ENCODE assay signal across 8 cellular contexts in genomic region chr5:139648205-139649081, GRCh38. TPM values are rescaled to one million over a fixed set of nuclear protein-coding genes. Genes with fewer than 3 reads are reported as not detected.
DNase-seq lines count a peak whose midpoint lies in the region; ATAC-seq and TF ChIP-seq lines count a peak whose summit lies in the region.

Gene CXXC5 (plus strand): TSS chr5:139648349. CDS start chr5:139680524, 32,175 bp downstream.

- CTCF ChIA-PET in CD4-positive, alpha-beta T cell (lab: Charles Lee), result interaction anchor here (0.6 to 5.1 kb wide), 4 partner anchors 11 to 184 kb away, joined by 3 to 22 read pairs (median 3); no protein-coding TSS in a partner anchor

- peaks cover 65% of the 10 kb centered on the region for H3K27me3 ChIP-seq in CD4-positive, alpha-beta T cell (ENCODE audit: control insufficient read depth, insufficient read depth, low read length)
- no peaks in the 10 kb centered on the region for H3K27me3 ChIP-seq in hepatocyte
- no peaks in the 10 kb centered on the region for H3K27me3 ChIP-seq in psoas muscle (ENCODE audit: insufficient read depth in 3 of 3, low read length in 2 of 3)

- peaks cover 45% of the 10 kb centered on the region for H3K79me2 ChIP-seq in hepatocyte

- DNase-seq in CD4-positive, alpha-beta T cell, result peak in 6 of 10 experiments; percentile 17 to 50 (median 35)
- DNase-seq in LHCN-M2 (ENCODE audit: low read depth) (peak; percentile 84), SK-N-DZ (ENCODE audit: low spot score) (peak; percentile 82), astrocyte of the spinal cord (ENCODE audit: low read depth, low spot score) (peak; percentile 92), hepatocyte (ENCODE audit: low spot score) (peak; percentile 93), psoas muscle (peak; percentile 91 to 94)

- no peak for TF ChIP-seq CTCF in CD4-positive, alpha-beta T cell (IDR thresholded peaks at IDR 0.05)
- TF ChIP-seq CTCF in astrocyte of the spinal cord (IDR thresholded peaks at IDR 0.05; ENCODE audit: low read depth, low read length), result no peak
- no peak for TF ChIP-seq CTCF in hepatocyte (IDR thresholded peaks at IDR 0.05; ENCODE audit: poor library complexity)
- no peak for TF ChIP-seq CTCF in psoas muscle (IDR thresholded peaks at IDR 0.05)

- peaks cover 59% of the 10 kb centered on the region for H3K27me3 Mint-ChIP-seq in CD4-positive, alpha-beta T cell

- H3K4me3 Mint-ChIP-seq in CD4-positive, alpha-beta T cell, result peak within 1 kb of the TSS; percentile 70

- POLR2A ChIA-PET in CD4-positive, alpha-beta T cell (lab: Charles Lee), result interaction anchor here (0.8 to 2.8 kb wide), 4 partner anchors 9 to 22 kb away, joined by 3 to 15 read pairs (median 8); no protein-coding TSS in a partner anchor

- peak within 1 kb of the TSS; percentile 94 for H3K4me2 ChIP-seq in hepatocyte

- H3K36me3 ChIP-seq in hepatocyte (replicated peaks; ENCODE audit: insufficient read depth, low read depth) (no peaks in the 10 kb centered on the region), psoas muscle (ENCODE audit: insufficient read depth in 1 of 2, low read depth in 1 of 2) (no peaks in the 10 kb centered on the region)

- no peaks in the 10 kb centered on the region for H3K9me2 ChIP-seq in hepatocyte (replicated peaks; ENCODE audit: insufficient read depth)

- no peaks in the 10 kb centered on the region for H3K36me3 Mint-ChIP-seq in CD4-positive, alpha-beta T cell (ENCODE audit: low read depth)

- intact Hi-C loops in CD4-positive, alpha-beta T cell (cut with DNase I, micrococcal nuclease), result no loop called here
- intact Hi-C loops in psoas muscle (cut with DNase I), result loop anchor here (1.0 to 5.0 kb wide), 2 partner anchors 11 to 34 kb away; no protein-coding TSS in a partner anchor

- H3K4me3 ChIP-seq in astrocyte of the spinal cord (ENCODE audit: low read depth, low read length), result peak within 1 kb of the TSS; percentile 89
- peak within 1 kb of the TSS; percentile 97 for H3K4me3 ChIP-seq in hepatocyte
- H3K4me3 ChIP-seq in psoas muscle, result peak within 1 kb of the TSS; percentile 99

- peaks cover 12% of the 10 kb centered on the region for H4K20me1 ChIP-seq in hepatocyte (ENCODE audit: insufficient read depth, poor library complexity, severe bottlenecking)

- H3K4me1 ChIP-seq in hepatocyte (ENCODE audit: insufficient read depth) (peaks cover 52% of the 10 kb centered on the region), psoas muscle (peaks cover 28% of the 10 kb centered on the region)

- H2AFZ ChIP-seq in hepatocyte, result peak within 1 kb of the TSS; percentile 55

- H3K9me3 ChIP-seq in CD4-positive, alpha-beta T cell (ENCODE audit: control insufficient read depth, low read length), result no peaks in the 10 kb centered on the region
- H3K9me3 ChIP-seq in hepatocyte (ENCODE audit: low read depth) (no peaks in the 10 kb centered on the region), psoas muscle (no peaks in the 10 kb centered on the region)

- no peaks in the 10 kb centered on the region for H3K9me3 Mint-ChIP-seq in CD4-positive, alpha-beta T cell

- H3K27ac ChIP-seq in CD4-positive, alpha-beta T cell (ENCODE audit: low read depth, low read length), result no peak within 1 kb of the TSS
- H3K27ac ChIP-seq in hepatocyte (peak within 1 kb of the TSS; percentile 93), psoas muscle (peak within 1 kb of the TSS; percentile 98)

- no peak within 1 kb of the TSS for H3K27ac Mint-ChIP-seq in CD4-positive, alpha-beta T cell

- WGBS in hepatocyte (ENCODE audit: low lambda C conversion rate, missing lambda C conversion rate), result 0% methylated on average over 10 of the region's 106 CpGs
- 0 to 1% (median 0%) methylated on average over 34 to 104 of the region's 106 CpGs for WGBS in psoas muscle, 3 donors

- H3K4me1 Mint-ChIP-seq in CD4-positive, alpha-beta T cell (ENCODE audit: low read depth), result peaks cover 39% of the 10 kb centered on the region

- in situ Hi-C loops in astrocyte of the spinal cord (cut with HindIII; ENCODE audit: low sequenced_read_pairs), result loop anchor here (25.0 kb wide), 1 partner anchor 114 kb away; no protein-coding TSS in a partner anchor

- peak; percentile 63 for ATAC-seq in CD4-positive, alpha-beta T cell (ENCODE audit: poor library complexity)
- ATAC-seq in GM19372 (IDR thresholded peaks at IDR 0.05; ENCODE audit: low read depth, unreplicated experiment) (peak; percentile 37), psoas muscle (peak; percentile 63 to 74 (median 67)), HG02981 (IDR thresholded peaks at IDR 0.05; ENCODE audit: unreplicated experiment) (no peak)

RNA-seq across cellular contexts. Expression of gene CXXC5, which starts in this region (rescaled TPM):
- total RNA-seq in CD4-positive, alpha-beta T cell, result 1 to 10 TPM; 1.9 to 2.7 TPM
- total RNA-seq in LHCN-M2 (2014; rRNA removed) (240 and 264 TPM in 2 replicates), hepatocyte (90.9 and 110 TPM in 2 replicates), psoas muscle (10 to 100 TPM; 31.9 to 88.3 (median 48.5) TPM)
- polyA plus RNA-seq in LHCN-M2 (2012), result 111 TPM
- 24.9 and 31.1 TPM in 2 replicates for polyA plus RNA-seq in SK-N-DZ (2014; cell fraction: cytosol; rRNA removed)
- 15.4 and 23.8 TPM in 2 replicates for polyA plus RNA-seq in SK-N-DZ (2014; cell fraction: nucleus; rRNA removed)
- polyA plus RNA-seq in hepatocyte (98.7 and 106 TPM in 2 replicates), psoas muscle (10 to 100 TPM; 24.5 to 48.5 (median 27.0) TPM)

Comparison
In these comparisons a context has a peak if more than half of its experiments do, and no peak if none do; other contexts are left out.
1. RNA of gene CXXC5 (total RNA-seq): 240 to 264 TPM in LHCN-M2, 90.9 to 110 TPM in hepatocyte and 31.9 to 88.3 TPM in psoas muscle; 1.9 to 2.7 TPM in CD4-positive, alpha-beta T cell; every median in the first group is over 4 times any median in the second.
2. DNase-seq: peak in every context shown above with its lines; median percentile 93 in hepatocyte; 92 in psoas muscle; 92 in astrocyte of the spinal cord; 84 in LHCN-M2; 82 in SK-N-DZ; 35 in CD4-positive, alpha-beta T cell.
3. intact Hi-C loops: an anchor here in psoas muscle (1.0 to 5.0 kb wide); none called in CD4-positive, alpha-beta T cell.
4. Peak in every context shown above with its lines, with median percentiles within 50 percentile points of each other: H3K4me3 ChIP-seq.